ENCODE assay signal across 24 cellular contexts in genomic region chr1:18447509-18448220, GRCh38. TPM values are rescaled to one million over a fixed set of nuclear protein-coding genes. Genes with fewer than 3 reads are reported as not detected.
"Had no signal": no experiment of that assay in that cellular context is flagged by ENCODE, and none has a peak within 500 bp of the region (broad histone marks: within the 10 kb centered on the region; RNA-seq: fewer than 3 reads in every experiment).

No MANE protein-coding gene starts in this region.

- H3K36me3 ChIP-seq: esophagus muscularis mucosa, gastrocnemius medialis, heart right ventricle, spleen, tibial nerve had no signal

- H3K9me3 Mint-ChIP-seq: natural killer cell treated with Interleukin-12 subunit alpha and Interleukin-12 subunit beta and Interleukin-15 and Interleukin-18, amount 100 ng/mL, for 72 hours had no signal

- H3K27ac Mint-ChIP-seq: natural killer cell treated with Interleukin-12 subunit alpha and Interleukin-12 subunit beta and Interleukin-15 and Interleukin-18, amount 100 ng/mL, for 72 hours; stimulated activated memory B cell treated with anti-CD40 and anti-IgM and Interleukin-4, amounts not matched to agents 10 μg/mL and 1 μg/mL and 100 μg/mL, for 72 hours; stimulated activated naive CD8-positive, alpha-beta T cell treated with anti-CD3 and anti-CD28 coated beads, Interleukin-15, amount 100 ng/mL, for 72 hours had no signal

- H3K27ac ChIP-seq: epithelial cell of prostate, esophagus muscularis mucosa, gastrocnemius medialis, heart right ventricle, psoas muscle, spleen, testis, tibial nerve had no signal

- H3K4me1 Mint-ChIP-seq: stimulated activated memory B cell treated with anti-CD40 and anti-IgM and Interleukin-4, amounts not matched to agents 10 μg/mL and 1 μg/mL and 100 μg/mL, for 72 hours; stimulated activated naive CD8-positive, alpha-beta T cell treated with anti-CD3 and anti-CD28 coated beads, Interleukin-15, amount 100 ng/mL, for 72 hours had no signal

- H3K4me3 Mint-ChIP-seq: natural killer cell treated with Interleukin-12 subunit alpha and Interleukin-12 subunit beta and Interleukin-15 and Interleukin-18, amount 100 ng/mL, for 72 hours; stimulated activated memory B cell treated with anti-CD40 and anti-IgM and Interleukin-4, amounts not matched to agents 10 μg/mL and 1 μg/mL and 100 μg/mL, for 72 hours; stimulated activated naive CD8-positive, alpha-beta T cell treated with anti-CD3 and anti-CD28 coated beads, Interleukin-15, amount 100 ng/mL, for 72 hours had no signal

- DNase-seq: effector memory CD4-positive, alpha-beta T cell; gastrocnemius medialis; heart right ventricle; hypothalamus; islet precursor cell; mammary epithelial cell; midbrain; psoas muscle; retina; spleen; stimulated activated CD4-positive, alpha-beta T cell treated with anti-CD3 and anti-CD28 coated beads, Interleukin-15, amount 100 ng/mL, for 24 hours; stimulated activated CD4-positive, alpha-beta T cell treated with anti-CD3 and anti-CD28 coated beads, Interleukin-1b, Interleukin-23, amount 100 ng/mL, for 48 hours; stimulated activated CD4-positive, alpha-beta T cell treated with anti-CD3 and anti-CD28 coated beads, Interleukin-4, amount 100 ng/mL, for 24 hours; stimulated activated naive CD8-positive, alpha-beta T cell treated with anti-CD3 and anti-CD28 coated beads, Interleukin-15, amount 100 ng/mL, for 72 hours; testis had no signal

- H3K9me3 ChIP-seq: esophagus muscularis mucosa, gastrocnemius medialis, heart right ventricle, psoas muscle, testis, tibial nerve had no signal

- H3K4me1 ChIP-seq: esophagus muscularis mucosa, gastrocnemius medialis, heart right ventricle, psoas muscle, spleen, testis, tibial nerve had no signal

- H3K36me3 Mint-ChIP-seq: natural killer cell treated with Interleukin-12 subunit alpha and Interleukin-12 subunit beta and Interleukin-15 and Interleukin-18, amount 100 ng/mL, for 72 hours; stimulated activated memory B cell treated with anti-CD40 and anti-IgM and Interleukin-4, amounts not matched to agents 10 μg/mL and 1 μg/mL and 100 μg/mL, for 72 hours had no signal

- H3K4me3 ChIP-seq: esophagus muscularis mucosa, gastrocnemius medialis, heart right ventricle, psoas muscle, spleen, testis, tibial nerve had no signal

- H3K27me3 ChIP-seq: testis, tibial nerve had no signal

- ATAC-seq: gastrocnemius medialis; heart right ventricle; left lobe of liver; natural killer cell treated with Interleukin-12 subunit alpha and Interleukin-12 subunit beta and Interleukin-15 and Interleukin-18, amount 100 ng/mL, for 72 hours; psoas muscle; sciatic nerve; stimulated activated memory B cell treated with anti-CD40 and anti-IgM and Interleukin-4, amounts not matched to agents 10 μg/mL and 1 μg/mL and 100 μg/mL, for 72 hours; stimulated activated naive CD8-positive, alpha-beta T cell treated with anti-CD3 and anti-CD28 coated beads, Interleukin-15, amount 100 ng/mL, for 72 hours had no signal

RNA-seq across cellular contexts. Expression of gene KLHDC7A, which starts 33.1 kb away (rescaled TPM):
- total RNA-seq: esophagus muscularis mucosa, fibroblast of villous mesenchyme, psoas muscle, sciatic nerve, skeletal muscle tissue, spleen had no signal
- polyA plus RNA-seq: heart right ventricle, mammary epithelial cell, spleen had no signal
